2 cellular contexts compared by ENCODE assay signal in genomic region chr22:46003271-46004091, GRCh38.
TF ChIP-seq lines count a peak whose summit lies in the region.

No MANE protein-coding gene starts in this region.

TF ChIP-seq in SK-N-SH, 30 proteins besides CTCF, POLR2A, EP300 and RAD21 (continued from another document):
- TF ChIP-seq, protein P1, sequence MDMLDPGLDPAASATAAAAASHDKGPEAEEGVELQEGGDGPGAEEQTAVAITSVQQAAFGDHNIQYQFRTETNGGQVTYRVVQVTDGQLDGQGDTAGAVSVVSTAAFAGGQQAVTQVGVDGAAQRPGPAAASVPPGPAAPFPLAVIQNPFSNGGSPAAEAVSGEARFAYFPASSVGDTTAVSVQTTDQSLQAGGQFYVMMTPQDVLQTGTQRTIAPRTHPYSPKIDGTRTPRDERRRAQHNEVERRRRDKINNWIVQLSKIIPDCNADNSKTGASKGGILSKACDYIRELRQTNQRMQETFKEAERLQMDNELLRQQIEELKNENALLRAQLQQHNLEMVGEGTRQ (IDR thresholded peaks at IDR 0.05; ENCODE audit: borderline replicate concordance, low read depth, low read length), result no peak
- TF ChIP-seq RXRA (IDR thresholded peaks at IDR 0.05; ENCODE audit: borderline replicate concordance, low read depth) (no peak), REST (IDR thresholded peaks at IDR 0.05; ENCODE audit: low read depth, low read length) (no peak), FOXJ3 (CRISPR knock-in tag; IDR thresholded peaks at IDR 0.05) (no peak), MEF2A (IDR thresholded peaks at IDR 0.05; ENCODE audit: borderline replicate concordance, low read depth) (no peak), POLR2AphosphoS5 (IDR thresholded peaks at IDR 0.05; ENCODE audit: low read depth, low read length) (no peak), CHD2 (IDR thresholded peaks at IDR 0.05; ENCODE audit: low read length, partially characterized antibody) (no peak), EZH2phosphoT487 (IDR thresholded peaks at IDR 0.05; ENCODE audit: borderline replicate concordance, low read depth) (no peak), IRF3 (IDR thresholded peaks at IDR 0.05; ENCODE audit: low read depth, low read length) (no peak), MXI1 (IDR thresholded peaks at IDR 0.05; ENCODE audit: low read depth, low read length) (no peak)

TF ChIP-seq in SK-N-SH treated with all-trans-retinoic acid at 6 μM for 48 hours, 23 proteins besides CTCF, POLR2A, EP300 and RAD21 (continued from another document):
- TF ChIP-seq, protein P2, sequence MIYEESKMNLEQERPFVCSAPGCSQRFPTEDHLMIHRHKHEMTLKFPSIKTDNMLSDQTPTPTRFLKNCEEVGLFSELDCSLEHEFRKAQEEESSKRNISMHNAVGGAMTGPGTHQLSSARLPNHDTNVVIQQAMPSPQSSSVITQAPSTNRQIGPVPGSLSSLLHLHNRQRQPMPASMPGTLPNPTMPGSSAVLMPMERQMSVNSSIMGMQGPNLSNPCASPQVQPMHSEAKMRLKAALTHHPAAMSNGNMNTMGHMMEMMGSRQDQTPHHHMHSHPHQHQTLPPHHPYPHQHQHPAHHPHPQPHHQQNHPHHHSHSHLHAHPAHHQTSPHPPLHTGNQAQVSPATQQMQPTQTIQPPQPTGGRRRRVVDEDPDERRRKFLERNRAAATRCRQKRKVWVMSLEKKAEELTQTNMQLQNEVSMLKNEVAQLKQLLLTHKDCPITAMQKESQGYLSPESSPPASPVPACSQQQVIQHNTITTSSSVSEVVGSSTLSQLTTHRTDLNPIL (CRISPR knock-in tag; IDR thresholded peaks at IDR 0.05; ENCODE audit: low read depth), result no peak
- no peak for TF ChIP-seq PPARA (CRISPR knock-in tag; IDR thresholded peaks at IDR 0.05; ENCODE audit: borderline replicate concordance)
- no peak for TF ChIP-seq ZFP30 (CRISPR knock-in tag; IDR thresholded peaks at IDR 0.05)
- no peak for TF ChIP-seq ZNF70 (CRISPR knock-in tag; IDR thresholded peaks at IDR 0.05)
- TF ChIP-seq RARB (CRISPR knock-in tag; IDR thresholded peaks at IDR 0.05), result no peak
- TF ChIP-seq ARNTL (CRISPR knock-in tag; IDR thresholded peaks at IDR 0.05; ENCODE audit: borderline replicate concordance, low read depth), result no peak
- TF ChIP-seq, protein P3, sequence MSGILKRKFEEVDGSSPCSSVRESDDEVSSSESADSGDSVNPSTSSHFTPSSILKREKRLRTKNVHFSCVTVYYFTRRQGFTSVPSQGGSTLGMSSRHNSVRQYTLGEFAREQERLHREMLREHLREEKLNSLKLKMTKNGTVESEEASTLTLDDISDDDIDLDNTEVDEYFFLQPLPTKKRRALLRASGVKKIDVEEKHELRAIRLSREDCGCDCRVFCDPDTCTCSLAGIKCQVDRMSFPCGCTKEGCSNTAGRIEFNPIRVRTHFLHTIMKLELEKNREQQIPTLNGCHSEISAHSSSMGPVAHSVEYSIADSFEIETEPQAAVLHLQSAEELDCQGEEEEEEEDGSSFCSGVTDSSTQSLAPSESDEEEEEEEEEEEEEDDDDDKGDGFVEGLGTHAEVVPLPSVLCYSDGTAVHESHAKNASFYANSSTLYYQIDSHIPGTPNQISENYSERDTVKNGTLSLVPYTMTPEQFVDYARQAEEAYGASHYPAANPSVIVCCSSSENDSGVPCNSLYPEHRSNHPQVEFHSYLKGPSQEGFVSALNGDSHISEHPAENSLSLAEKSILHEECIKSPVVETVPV (CRISPR knock-in tag; IDR thresholded peaks at IDR 0.05), result no peak
- no peak for TF ChIP-seq ZC3H10 (CRISPR knock-in tag; IDR thresholded peaks at IDR 0.05)
- no peak for TF ChIP-seq TSHZ2 (CRISPR knock-in tag; IDR thresholded peaks at IDR 0.05)
- no peak for TF ChIP-seq ZNF565 (CRISPR knock-in tag; conservative IDR thresholded peaks at IDR 0.05; ENCODE audit: low read depth)
- no peak for TF ChIP-seq BACH2 (CRISPR knock-in tag; IDR thresholded peaks at IDR 0.05; ENCODE audit: borderline replicate concordance)
- no peak for TF ChIP-seq SNAI2 (CRISPR knock-in tag; IDR thresholded peaks at IDR 0.05)
TF ChIP-seq in SK-N-SH treated with all-trans-retinoic acid at 6 μM for 48 hours: peak in this region for 0.
